1 cellular context compared by ENCODE assay signal in genomic region chr7:73557397-73558257, GRCh38.
TF ChIP-seq lines count a peak whose summit lies in the region.

TSS of gene BCL7B (minus strand) at chr7:73557690. CDS start at chr7:73557578, 112 bp downstream.

TF ChIP-seq in HepG2, 621 proteins besides CTCF, POLR2A, EP300 and RAD21 (continued from another document and continues in another):
- TF ChIP-seq KIAA2018 (CRISPR knock-in tag; IDR thresholded peaks at IDR 0.05; ENCODE audit: borderline replicate concordance) (no peak), CAMTA2 (CRISPR knock-in tag; IDR thresholded peaks at IDR 0.05; ENCODE audit: borderline replicate concordance) (peak; percentile 99), ZNF850 (CRISPR knock-in tag; conservative IDR thresholded peaks at IDR 0.05) (no peak), ZNF10 (CRISPR knock-in tag; IDR thresholded peaks at IDR 0.05; ENCODE audit: borderline replicate concordance, low read depth) (no peak), MIXL1 (CRISPR knock-in tag; IDR thresholded peaks at IDR 0.05) (no peak), BATF2 (CRISPR knock-in tag; IDR thresholded peaks at IDR 0.05) (peak; percentile 92), POGZ (CRISPR knock-in tag; IDR thresholded peaks at IDR 0.05) (no peak), SP4 (CRISPR knock-in tag; IDR thresholded peaks at IDR 0.05) (no peak), ZNF460 (CRISPR knock-in tag; IDR thresholded peaks at IDR 0.05; ENCODE audit: borderline replicate concordance) (peak; percentile 17; the same call in 1 of the 2 replicates), NFE2 (CRISPR knock-in tag; IDR thresholded peaks at IDR 0.05) (no peak), MAFF (IDR thresholded peaks at IDR 0.05; ENCODE audit: low read depth, low read length) (no peak), ZNF468 (CRISPR knock-in tag; IDR thresholded peaks at IDR 0.05) (no peak), DNMT1 (CRISPR knock-in tag; IDR thresholded peaks at IDR 0.05) (peak; percentile 86; the same call in 1 of the 2 replicates), RBFOX2 (IDR thresholded peaks at IDR 0.05; ENCODE audit: low read depth, low read length) (peak; percentile 86), AGO1 (IDR thresholded peaks at IDR 0.05; ENCODE audit: low read depth, low read length, poor library complexity, severe bottlenecking) (no peak), CCAR2 (optimal IDR thresholded peaks at IDR 0.05; ENCODE audit: low read depth, low read length) (no peak), MTF1 (CRISPR knock-in tag; IDR thresholded peaks at IDR 0.05) (peak; percentile 83; the same call in 1 of the 2 replicates), DNMT3B (CRISPR knock-in tag; conservative IDR thresholded peaks at IDR 0.05) (0 out of 2 replicates have a peak, but pooled peaks have one; percentile 80), ZSCAN9 (CRISPR knock-in tag; IDR thresholded peaks at IDR 0.05; ENCODE audit: borderline replicate concordance) (peak; percentile 62; the same call in 1 of the 2 replicates), RARA (CRISPR knock-in tag; IDR thresholded peaks at IDR 0.05) (0 out of 2 replicates have a peak, but pooled peaks have one; percentile 24), FOXP1 (IDR thresholded peaks at IDR 0.05) (no peak), FOXP1 (CRISPR knock-in tag; IDR thresholded peaks at IDR 0.05) (no peak), CCDC6 (CRISPR knock-in tag; IDR thresholded peaks at IDR 0.05) (no peak; the same call in 1 of the 2 replicates), ZNF614 (CRISPR knock-in tag; IDR thresholded peaks at IDR 0.05; ENCODE audit: borderline replicate concordance) (no peak; the same call in 1 of the 2 replicates), ZNF713 (CRISPR knock-in tag; IDR thresholded peaks at IDR 0.05) (no peak), RXRA (CRISPR knock-in tag; IDR thresholded peaks at IDR 0.05) (peak; percentile 54; the same call in 1 of the 2 replicates), PRPF4 (IDR thresholded peaks at IDR 0.05; ENCODE audit: low read depth, low read length, poor library complexity, severe bottlenecking) (no peak), HNF4G (IDR thresholded peaks at IDR 0.05; ENCODE audit: borderline replicate concordance, low read depth, low read length) (peak; percentile 34; the same call in 1 of the 2 replicates), HNF4G (CRISPR knock-in tag; IDR thresholded peaks at IDR 0.05; ENCODE audit: borderline replicate concordance, low read depth) (no peak; the same call in 1 of the 2 replicates), PAF1 (CRISPR knock-in tag; IDR thresholded peaks at IDR 0.05) (no peak), SMC3 (IDR thresholded peaks at IDR 0.05; ENCODE audit: low read length) (no peak), ATF4 (CRISPR knock-in tag; IDR thresholded peaks at IDR 0.05) (peak in 1 of 2 experiments; percentile 69; a peak in 1 of 4 replicates), YY1 (IDR thresholded peaks at IDR 0.05; ENCODE audit: insufficient read depth, insufficient replicate concordance, low read depth, low read length) (peak; percentile 70), RFX3 (CRISPR knock-in tag; IDR thresholded peaks at IDR 0.05) (no peak), IKZF5 (CRISPR knock-in tag; IDR thresholded peaks at IDR 0.05) (peak; percentile 71), ZNF549 (CRISPR knock-in tag; IDR thresholded peaks at IDR 0.05) (0 out of 2 replicates have a peak, but pooled peaks have one; percentile 32), ARNT2 (CRISPR knock-in tag; IDR thresholded peaks at IDR 0.05; ENCODE audit: low read depth) (peak; percentile 97), YEATS4 (CRISPR knock-in tag; IDR thresholded peaks at IDR 0.05; ENCODE audit: borderline replicate concordance) (peak; percentile 64; the same call in 1 of the 2 replicates), TBX3 (IDR thresholded peaks at IDR 0.05; ENCODE audit: borderline replicate concordance) (peak; percentile 12; the same call in 1 of the 2 replicates), PAWR (CRISPR knock-in tag; IDR thresholded peaks at IDR 0.05; ENCODE audit: borderline replicate concordance) (no peak), ZNF7 (CRISPR knock-in tag; IDR thresholded peaks at IDR 0.05) (no peak), SCMH1 (CRISPR knock-in tag; IDR thresholded peaks at IDR 0.05; ENCODE audit: borderline replicate concordance) (no peak), SP1 (IDR thresholded peaks at IDR 0.05) (no peak), SP1 (CRISPR knock-in tag; IDR thresholded peaks at IDR 0.05) (0 out of 2 replicates have a peak, but pooled peaks have one; percentile 37), FOSL1 (CRISPR knock-in tag; IDR thresholded peaks at IDR 0.05; ENCODE audit: borderline replicate concordance) (peak; percentile 22; the same call in 1 of the 2 replicates), MYC (CRISPR knock-in tag; IDR thresholded peaks at IDR 0.05; ENCODE audit: borderline replicate concordance) (peak; percentile 86)
- TF ChIP-seq, protein P1, sequence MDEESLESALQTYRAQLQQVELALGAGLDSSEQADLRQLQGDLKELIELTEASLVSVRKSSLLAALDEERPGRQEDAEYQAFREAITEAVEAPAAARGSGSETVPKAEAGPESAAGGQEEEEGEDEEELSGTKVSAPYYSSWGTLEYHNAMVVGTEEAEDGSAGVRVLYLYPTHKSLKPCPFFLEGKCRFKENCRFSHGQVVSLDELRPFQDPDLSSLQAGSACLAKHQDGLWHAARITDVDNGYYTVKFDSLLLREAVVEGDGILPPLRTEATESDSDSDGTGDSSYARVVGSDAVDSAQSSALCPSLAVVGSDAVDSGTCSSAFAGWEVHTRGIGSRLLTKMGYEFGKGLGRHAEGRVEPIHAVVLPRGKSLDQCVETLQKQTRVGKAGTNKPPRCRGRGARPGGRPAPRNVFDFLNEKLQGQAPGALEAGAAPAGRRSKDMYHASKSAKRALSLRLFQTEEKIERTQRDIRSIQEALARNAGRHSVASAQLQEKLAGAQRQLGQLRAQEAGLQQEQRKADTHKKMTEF (CRISPR knock-in tag; IDR thresholded peaks at IDR 0.05): peak; percentile 47
- TF ChIP-seq, protein P2, sequence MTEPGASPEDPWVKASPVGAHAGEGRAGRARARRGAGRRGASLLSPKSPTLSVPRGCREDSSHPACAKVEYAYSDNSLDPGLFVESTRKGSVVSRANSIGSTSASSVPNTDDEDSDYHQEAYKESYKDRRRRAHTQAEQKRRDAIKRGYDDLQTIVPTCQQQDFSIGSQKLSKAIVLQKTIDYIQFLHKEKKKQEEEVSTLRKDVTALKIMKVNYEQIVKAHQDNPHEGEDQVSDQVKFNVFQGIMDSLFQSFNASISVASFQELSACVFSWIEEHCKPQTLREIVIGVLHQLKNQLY (CRISPR knock-in tag; IDR thresholded peaks at IDR 0.05): peak; percentile 38; the same call in 1 of the 2 replicates
- TF ChIP-seq, protein P3, sequence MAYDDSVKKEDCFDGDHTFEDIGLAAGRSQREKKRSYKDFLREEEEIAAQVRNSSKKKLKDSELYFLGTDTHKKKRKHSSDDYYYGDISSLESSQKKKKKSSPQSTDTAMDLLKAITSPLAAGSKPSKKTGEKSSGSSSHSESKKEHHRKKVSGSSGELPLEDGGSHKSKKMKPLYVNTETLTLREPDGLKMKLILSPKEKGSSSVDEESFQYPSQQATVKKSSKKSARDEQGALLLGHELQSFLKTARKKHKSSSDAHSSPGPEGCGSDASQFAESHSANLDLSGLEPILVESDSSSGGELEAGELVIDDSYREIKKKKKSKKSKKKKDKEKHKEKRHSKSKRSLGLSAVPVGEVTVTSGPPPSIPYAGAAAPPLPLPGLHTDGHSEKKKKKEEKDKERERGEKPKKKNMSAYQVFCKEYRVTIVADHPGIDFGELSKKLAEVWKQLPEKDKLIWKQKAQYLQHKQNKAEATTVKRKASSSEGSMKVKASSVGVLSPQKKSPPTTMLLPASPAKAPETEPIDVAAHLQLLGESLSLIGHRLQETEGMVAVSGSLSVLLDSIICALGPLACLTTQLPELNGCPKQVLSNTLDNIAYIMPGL (CRISPR knock-in tag; IDR thresholded peaks at IDR 0.05; ENCODE audit: borderline replicate concordance in 1 of 2, low read depth in 1 of 2): peak in 1 of 2 experiments; percentile 62; a peak in 3 of 4 replicates
- TF ChIP-seq, protein P4, sequence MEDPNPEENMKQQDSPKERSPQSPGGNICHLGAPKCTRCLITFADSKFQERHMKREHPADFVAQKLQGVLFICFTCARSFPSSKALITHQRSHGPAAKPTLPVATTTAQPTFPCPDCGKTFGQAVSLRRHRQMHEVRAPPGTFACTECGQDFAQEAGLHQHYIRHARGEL (CRISPR knock-in tag; IDR thresholded peaks at IDR 0.05): peak; percentile 89; the same call in 1 of the 2 replicates
- TF ChIP-seq, protein P5, sequence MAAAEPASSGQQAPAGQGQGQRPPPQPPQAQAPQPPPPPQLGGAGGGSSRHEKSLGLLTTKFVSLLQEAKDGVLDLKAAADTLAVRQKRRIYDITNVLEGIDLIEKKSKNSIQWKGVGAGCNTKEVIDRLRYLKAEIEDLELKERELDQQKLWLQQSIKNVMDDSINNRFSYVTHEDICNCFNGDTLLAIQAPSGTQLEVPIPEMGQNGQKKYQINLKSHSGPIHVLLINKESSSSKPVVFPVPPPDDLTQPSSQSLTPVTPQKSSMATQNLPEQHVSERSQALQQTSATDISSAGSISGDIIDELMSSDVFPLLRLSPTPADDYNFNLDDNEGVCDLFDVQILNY (CRISPR knock-in tag; conservative IDR thresholded peaks at IDR 0.05): no peak
